8 cellular contexts compared by ENCODE assay signal in genomic region chr19:44025217-44025936, GRCh38. TPM values are rescaled to one million over a fixed set of nuclear protein-coding genes. Genes with fewer than 3 reads are reported as not detected.
DNase-seq lines count a peak whose midpoint lies in the region; ATAC-seq and TF ChIP-seq lines count a peak whose summit lies in the region.

Gene ZNF222, plus strand, starts transcription at chr19:44025379. Its CDS starts 58 bp downstream, at chr19:44025437.

- H3K27me3 Mint-ChIP-seq in neural progenitor cell (ENCODE audit: insufficient read depth, low read depth): no peaks in the 10 kb centered on the region

- peak within 1 kb of the TSS; percentile 100 for H2AFZ ChIP-seq in neural progenitor cell (replicated peaks)

- no peaks in the 10 kb centered on the region for H3K4me1 ChIP-seq in foreskin keratinocyte
- peaks cover 6% of the 10 kb centered on the region for H3K4me1 ChIP-seq in neural progenitor cell
- H3K4me1 ChIP-seq in stomach: peaks cover 4 to 16% (median 12%) of the 10 kb centered on the region in 4 donors

- peak within 1 kb of the TSS; percentile 80 for H3K27ac Mint-ChIP-seq in neural progenitor cell

- H3K36me3 ChIP-seq in KOPT-K1 (ENCODE audit: insufficient read depth, low read length) (peaks cover 38% of the 10 kb centered on the region), neural progenitor cell (peaks cover 26% of the 10 kb centered on the region), stomach (peaks cover 30 to 39% (median 38%) of the 10 kb centered on the region in 4 donors)

- no peak for TF ChIP-seq POLR2A in stomach (IDR thresholded peaks at IDR 0.05)

- H3F3A ChIP-seq in neural progenitor cell (ENCODE audit: low read depth): no peaks in the 10 kb centered on the region

- peaks cover 8% of the 10 kb centered on the region for H3K27me3 ChIP-seq in foreskin keratinocyte
- peaks cover 22% of the 10 kb centered on the region for H3K27me3 ChIP-seq in neural progenitor cell
- H3K27me3 ChIP-seq in stomach: no peaks in the 10 kb centered on the region

- H3K36me3 Mint-ChIP-seq in neural progenitor cell: peaks cover 33% of the 10 kb centered on the region

- WGBS in stomach, 5 donors: 2 to 4% (median 2%) methylated on average over 37 of the region's 37 CpGs

- H3K4me3 ChIP-seq in neural progenitor cell (peak within 1 kb of the TSS; percentile 71), stomach (peak within 1 kb of the TSS; percentile 76 to 85 (median 80))

- intact Hi-C loops in stomach (cut with DNase I; ENCODE audit: low total_unique reads): no loop called here

- peak within 1 kb of the TSS; percentile 99 for H3K4me3 Mint-ChIP-seq in neural progenitor cell

- DNase-seq in DMS 273 treated with DMSO at 0.1 percent for 48 hours (lab: John Stamatoyannopoulos, UW): peak; percentile 61
- peak; percentile 53 for DNase-seq in SHP77 treated with DMSO at 0.1 percent for 48 hours (lab: John Stamatoyannopoulos, UW)
- DNase-seq in activated gamma-delta T cell treated with anti-CD3 and anti-CD28 coated beads, Interleukin-2, amount 50 U/mL, for 16 hours (ENCODE audit: low read depth): peak; percentile 68
- DNase-seq in foreskin keratinocyte: peak; percentile 55 to 76
- peak; percentile 83 for DNase-seq in neural progenitor cell (ENCODE audit: low spot score)
- DNase-seq in stomach: peak; percentile 83

- peaks cover 15% of the 10 kb centered on the region for H3K9me3 Mint-ChIP-seq in neural progenitor cell

- TF ChIP-seq EP300 in stomach (IDR thresholded peaks at IDR 0.05): no peak

- peak within 1 kb of the TSS; percentile 44 for H3K9ac ChIP-seq in neural progenitor cell

- TF ChIP-seq CTCF in foreskin keratinocyte (conservative IDR thresholded peaks at IDR 0.05) (no peak), neural progenitor cell (IDR thresholded peaks at IDR 0.05) (no peak), stomach (IDR thresholded peaks at IDR 0.05) (no peak)

- peaks cover 28% of the 10 kb centered on the region for H3K9me3 ChIP-seq in KOPT-K1 (ENCODE audit: insufficient read depth, low read length, poor library complexity, severe bottlenecking)
- no peaks in the 10 kb centered on the region for H3K9me3 ChIP-seq in neural progenitor cell (ENCODE audit: low read depth)
- H3K9me3 ChIP-seq in stomach: peaks cover 3 to 42% (median 24%) of the 10 kb centered on the region in 4 donors

- peaks cover 8% of the 10 kb centered on the region for H3K79me2 ChIP-seq in neural progenitor cell (ENCODE audit: low read depth)

- peak within 1 kb of the TSS; percentile 86 for H3K4me2 ChIP-seq in neural progenitor cell

- H3K27ac ChIP-seq in KOPT-K1 (ENCODE audit: low read depth, low read length, poor library complexity, severe bottlenecking) (peak within 1 kb of the TSS; percentile 60), foreskin keratinocyte (peak within 1 kb of the TSS; percentile 18), neural progenitor cell (no peak within 1 kb of the TSS), stomach (peak within 1 kb of the TSS; percentile 59 to 81 (median 68))

- H4K20me1 ChIP-seq in neural progenitor cell (ENCODE audit: low read depth): no peaks in the 10 kb centered on the region

- ATAC-seq in GM21528 (IDR thresholded peaks at IDR 0.05; ENCODE audit: low FRiP score, unreplicated experiment): peak; percentile 97
- peak; percentile 85 for ATAC-seq in foreskin keratinocyte

- peaks cover 10% of the 10 kb centered on the region for H3K4me1 Mint-ChIP-seq in neural progenitor cell

RNA-seq across cellular contexts. Expression of gene ZNF222, which starts in this region (rescaled TPM):
- total RNA-seq in foreskin keratinocyte (3.0 and 3.1 TPM in 2 replicates), neural progenitor cell (ENCODE audit: low replicate concordance) (8.0 and 12.9 TPM in 2 replicates), stomach (1 to 10 TPM in 2 of 5 donors, not detected in 3; 2.2 to 6.1 TPM)
- polyA plus RNA-seq in foreskin keratinocyte (1.5 and 1.9 TPM in 2 replicates), stomach (1 to 10 TPM; 1.1 to 2.8 (median 1.7) TPM)
